In genomic region chr4:149549911-149550310, GRCh38 we compare ENCODE assay signal across 14 cellular contexts.
DNase-seq lines count a peak whose midpoint lies in the region; ATAC-seq and TF ChIP-seq lines count a peak whose summit lies in the region.
"Had no signal": no experiment of that assay in that cellular context is flagged by ENCODE, and none has a peak within 500 bp of the region (broad histone marks: within the 10 kb centered on the region; RNA-seq: fewer than 3 reads in every experiment).

No MANE protein-coding gene starts in this region.

- POLR2A ChIA-PET in WTC11 (lab: Charles Lee) = no interaction called here

- H3K4me1 ChIP-seq in iPS DF 6.9 (ENCODE audit: control insufficient read depth, insufficient read depth, low read length) = no peaks in the 10 kb centered on the region
- H3K4me1 ChIP-seq: BLaER1 treated with 17β-estradiol and CSF1 and Interleukin-3, amounts not matched to agents 10 nM and 100 nM; tibial artery had no signal

- no peaks in the 10 kb centered on the region for H3K36me3 ChIP-seq in iPS DF 6.9 (ENCODE audit: control insufficient read depth, insufficient read depth, low read length)
- H3K36me3 ChIP-seq: BLaER1 treated with 17β-estradiol and CSF1 and Interleukin-3, amounts not matched to agents 10 nM and 100 nM; tibial artery had no signal

- no peak overlapping the region for H3K27ac Mint-ChIP-seq in WTC11
- H3K27ac Mint-ChIP-seq in activated T-helper 1 cell treated with anti-CD3 and anti-CD28 coated beads, Interleukin-12 subunit alpha, Interleukin-12 subunit beta, Interleukin-2, Interleukin-4 antibody, amounts not matched to agents 30 ng/mL and 10 ng/mL and 1 ng/mL, durations not matched to agents 14 hours and 24 hours and 36 hours = no peak overlapping the region
- H3K27ac Mint-ChIP-seq: progenitor cell of endocrine pancreas had no signal

- CTCF ChIA-PET in WTC11 (lab: Charles Lee) = no interaction called here

- TF ChIP-seq CTCF in WTC11 (IDR thresholded peaks at IDR 0.05) = no peak

- no peak overlapping the region for H3K27ac ChIP-seq in iPS DF 6.9 (ENCODE audit: low read length)
- H3K27ac ChIP-seq: BLaER1 treated with 17β-estradiol and CSF1 and Interleukin-3, amounts not matched to agents 10 nM and 100 nM; tibial artery had no signal

- H3K27me3 ChIP-seq in iPS DF 6.9 (ENCODE audit: control insufficient read depth, insufficient read depth, low read length) = no peaks in the 10 kb centered on the region
- H3K27me3 ChIP-seq: BLaER1 treated with 17β-estradiol and CSF1 and Interleukin-3, amounts not matched to agents 10 nM and 100 nM; tibial artery had no signal

- H3K4me3 ChIP-seq in iPS DF 6.9 (ENCODE audit: low read length) = no peak overlapping the region
- H3K4me3 ChIP-seq: BLaER1 treated with 17β-estradiol and CSF1 and Interleukin-3, amounts not matched to agents 10 nM and 100 nM; tibial artery had no signal

- H3K9me3 Mint-ChIP-seq in WTC11 = no peaks in the 10 kb centered on the region
- no peaks in the 10 kb centered on the region for H3K9me3 Mint-ChIP-seq in activated T-helper 1 cell treated with anti-CD3 and anti-CD28 coated beads, Interleukin-12 subunit alpha, Interleukin-12 subunit beta, Interleukin-2, Interleukin-4 antibody, amounts not matched to agents 30 ng/mL and 10 ng/mL and 1 ng/mL, durations not matched to agents 14 hours and 24 hours and 36 hours

- H3K36me3 Mint-ChIP-seq in WTC11 = no peaks in the 10 kb centered on the region
- H3K36me3 Mint-ChIP-seq in activated T-helper 1 cell treated with anti-CD3 and anti-CD28 coated beads, Interleukin-12 subunit alpha, Interleukin-12 subunit beta, Interleukin-2, Interleukin-4 antibody, amounts not matched to agents 30 ng/mL and 10 ng/mL and 1 ng/mL, durations not matched to agents 14 hours and 24 hours and 36 hours (ENCODE audit: low read depth) = no peaks in the 10 kb centered on the region

- peak; percentile 6 for DNase-seq in A172 (ENCODE audit: low spot score)
- peak; percentile 1 for DNase-seq in HPDE6-E6E7 (ENCODE audit: extremely low spot score)
- DNase-seq in WTC11 (ENCODE audit: low spot score) = peak; percentile 40
- peak; percentile 16 for DNase-seq in iPS DF 6.9 (ENCODE audit: low read depth, low spot score)
- no peak for DNase-seq in NCI-H2171 treated with DMSO at 0.1 percent for 48 hours (lab: John Stamatoyannopoulos, UW)
- no peak for DNase-seq in activated T-helper 1 cell treated with anti-CD3 and anti-CD28 coated beads, Interleukin-12 subunit alpha, Interleukin-12 subunit beta, Interleukin-2, Interleukin-4 antibody, amounts not matched to agents 30 ng/mL and 10 ng/mL and 1 ng/mL, durations not matched to agents 14 hours and 24 hours and 36 hours (ENCODE audit: low spot score)
- DNase-seq: activated CD4-positive, alpha-beta T cell treated with anti-CD3 and anti-CD28 coated beads for 1 hour; effector memory CD4-positive, alpha-beta T cell; NCI-H1694; tibial artery had no signal

- H3K9me3 ChIP-seq in iPS DF 6.9 (ENCODE audit: control insufficient read depth, insufficient read depth, low read length) = no peaks in the 10 kb centered on the region

- no peaks in the 10 kb centered on the region for H3K27me3 Mint-ChIP-seq in WTC11 (ENCODE audit: low read depth)
- H3K27me3 Mint-ChIP-seq in activated T-helper 1 cell treated with anti-CD3 and anti-CD28 coated beads, Interleukin-12 subunit alpha, Interleukin-12 subunit beta, Interleukin-2, Interleukin-4 antibody, amounts not matched to agents 30 ng/mL and 10 ng/mL and 1 ng/mL, durations not matched to agents 14 hours and 24 hours and 36 hours (ENCODE audit: insufficient read depth) = no peaks in the 10 kb centered on the region
- H3K27me3 Mint-ChIP-seq: progenitor cell of endocrine pancreas had no signal

- H3K4me1 Mint-ChIP-seq in WTC11 = peaks cover 6% of the 10 kb centered on the region
- no peaks in the 10 kb centered on the region for H3K4me1 Mint-ChIP-seq in activated T-helper 1 cell treated with anti-CD3 and anti-CD28 coated beads, Interleukin-12 subunit alpha, Interleukin-12 subunit beta, Interleukin-2, Interleukin-4 antibody, amounts not matched to agents 30 ng/mL and 10 ng/mL and 1 ng/mL, durations not matched to agents 14 hours and 24 hours and 36 hours (ENCODE audit: low read depth)

- H3K4me3 Mint-ChIP-seq in WTC11 = no peak overlapping the region
- no peak overlapping the region for H3K4me3 Mint-ChIP-seq in activated T-helper 1 cell treated with anti-CD3 and anti-CD28 coated beads, Interleukin-12 subunit alpha, Interleukin-12 subunit beta, Interleukin-2, Interleukin-4 antibody, amounts not matched to agents 30 ng/mL and 10 ng/mL and 1 ng/mL, durations not matched to agents 14 hours and 24 hours and 36 hours

- peak; percentile 100 for ATAC-seq in WTC11
- no peak for ATAC-seq in GM18498 (IDR thresholded peaks at IDR 0.05; ENCODE audit: unreplicated experiment)
- ATAC-seq in HG02870 (IDR thresholded peaks at IDR 0.05; ENCODE audit: unreplicated experiment) = no peak

- intact Hi-C loops in activated T-helper 1 cell treated with anti-CD3 and anti-CD28 coated beads, Interleukin-12 subunit alpha, Interleukin-12 subunit beta, Interleukin-2, Interleukin-4 antibody, amounts not matched to agents 30 ng/mL and 10 ng/mL and 1 ng/mL, durations not matched to agents 14 hours and 24 hours and 36 hours (cut with micrococcal nuclease) = no loop called here

TF ChIP-seq in WTC11, 78 proteins besides CTCF, POLR2A, EP300 and RAD21:
- no peak for TF ChIP-seq ZNF232 (CRISPR knock-in tag; IDR thresholded peaks at IDR 0.05)
- TF ChIP-seq ERG (CRISPR knock-in tag; IDR thresholded peaks at IDR 0.05) = no peak
- TF ChIP-seq KAT7 (CRISPR knock-in tag; IDR thresholded peaks at IDR 0.05; ENCODE audit: borderline replicate concordance) = no peak
- TF ChIP-seq RORB (CRISPR knock-in tag; IDR thresholded peaks at IDR 0.05) = no peak
- TF ChIP-seq SOX15 (CRISPR knock-in tag; IDR thresholded peaks at IDR 0.05) = no peak
- TF ChIP-seq ZNF317 (CRISPR knock-in tag; IDR thresholded peaks at IDR 0.05; ENCODE audit: borderline replicate concordance, low read depth) = no peak
- no peak for TF ChIP-seq JAZF1 (CRISPR knock-in tag; IDR thresholded peaks at IDR 0.05)

Comparison
In these comparisons a context has a peak if more than half of its experiments do, and no peak if none do; other contexts are left out.
1. DNase-seq: peak in A172 (single experiment), HPDE6-E6E7 (single experiment), WTC11 (single experiment) and iPS DF 6.9 (single experiment); none in NCI-H2171 treated with DMSO at 0.1 percent for 48 hours (single experiment) and activated T-helper 1 cell treated with anti-CD3 and anti-CD28 coated beads, Interleukin-12 subunit alpha, Interleukin-12 subunit beta, Interleukin-2, Interleukin-4 antibody, amounts not matched to agents 30 ng/mL and 10 ng/mL and 1 ng/mL, durations not matched to agents 14 hours and 24 hours and 36 hours (single experiment).